Comparison of ENCODE assay signal across 8 cellular contexts in the genomic region with DNA sequence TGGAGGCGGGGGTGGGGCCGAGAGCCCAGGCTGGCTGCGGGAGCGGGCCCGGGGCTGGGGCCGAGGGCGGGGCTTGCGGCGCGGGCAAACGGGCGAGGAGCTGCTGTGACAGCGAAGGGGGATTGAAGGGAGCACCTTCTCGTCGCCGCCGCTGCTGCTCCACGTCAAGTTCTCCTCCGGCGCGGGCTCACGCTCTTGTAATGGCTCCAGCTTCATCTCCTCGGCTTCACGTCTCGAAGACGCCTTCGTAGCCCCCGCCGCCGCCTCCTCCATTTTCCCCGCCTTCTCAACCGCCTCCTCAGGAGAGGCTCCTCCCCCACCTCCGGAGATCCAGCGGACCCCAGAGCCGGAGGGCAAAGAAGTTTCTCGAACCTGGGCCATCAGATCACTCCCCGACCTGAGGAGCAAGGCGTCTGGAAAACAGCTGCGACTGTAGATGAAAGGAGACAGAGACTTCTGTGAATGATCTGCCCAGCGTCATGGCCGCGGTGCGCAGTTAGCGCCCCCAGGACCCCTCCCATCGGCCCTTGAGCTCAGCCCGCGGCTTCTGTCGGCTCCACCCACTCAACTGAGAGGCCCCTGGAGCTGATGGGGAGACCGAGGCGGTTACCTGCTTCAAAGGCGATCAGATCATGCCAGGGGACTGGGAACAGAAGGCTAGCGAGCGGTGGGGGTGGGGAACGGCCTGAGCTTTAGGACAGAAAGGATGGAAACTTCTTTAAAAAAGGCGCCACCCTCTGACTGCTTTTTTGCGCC. TPM values are rescaled to one million over a fixed set of nuclear protein-coding genes. Genes with fewer than 3 reads are reported as not detected.
DNase-seq lines count a peak whose midpoint lies in the region; ATAC-seq and TF ChIP-seq lines count a peak whose summit lies in the region.

No MANE protein-coding gene starts in this region.

- TF ChIP-seq CTCF in OCI-LY7 (conservative IDR thresholded peaks at IDR 0.05; ENCODE audit: low read length) (peak; percentile 27; the same call in 1 of the 2 replicates), fibroblast of pulmonary artery (IDR thresholded peaks at IDR 0.05; ENCODE audit: low read length, missing control alignments) (no peak), neural progenitor cell (IDR thresholded peaks at IDR 0.05) (no peak), thoracic aorta (IDR thresholded peaks at IDR 0.05) (no peak)

- H3K36me3 Mint-ChIP-seq in activated T-helper 17 cell treated with anti-CD3 and anti-CD28 coated beads, Interleukin-2, amount 50 U/mL, for 72 hours (ENCODE audit: low read depth) = no peaks in the 10 kb centered on the region
- H3K36me3 Mint-ChIP-seq in neural progenitor cell = peaks cover 3% of the 10 kb centered on the region

- H3K9me3 Mint-ChIP-seq in activated T-helper 17 cell treated with anti-CD3 and anti-CD28 coated beads, Interleukin-2, amount 50 U/mL, for 72 hours = no peaks in the 10 kb centered on the region
- H3K9me3 Mint-ChIP-seq in neural progenitor cell = peaks cover 6% of the 10 kb centered on the region

- H4K20me1 ChIP-seq in OCI-LY7 (ENCODE audit: insufficient read depth, low read length) (no peaks in the 10 kb centered on the region), neural progenitor cell (ENCODE audit: low read depth) (no peaks in the 10 kb centered on the region)

- H3K4me1 ChIP-seq in OCI-LY7 (ENCODE audit: insufficient read depth, low read length, poor library complexity, severe bottlenecking) = peaks cover 12% of the 10 kb centered on the region
- H3K4me1 ChIP-seq in neural progenitor cell = peaks cover 3% of the 10 kb centered on the region
- no peaks in the 10 kb centered on the region for H3K4me1 ChIP-seq in thoracic aorta (ENCODE audit: control insufficient read depth in 1 of 2, low read depth in 2 of 2)

- peak overlapping the region; percentile 94 for H3K27ac Mint-ChIP-seq in activated T-helper 17 cell treated with anti-CD3 and anti-CD28 coated beads, Interleukin-2, amount 50 U/mL, for 72 hours
- H3K27ac Mint-ChIP-seq in neural progenitor cell = peak overlapping the region; percentile 95

- BruUV-seq in OCI-LY7 (replicated peaks; lab: Mats Ljungman, UMichigan) = TSS peak; percentile 88

- no peaks in the 10 kb centered on the region for H3K9me2 ChIP-seq in OCI-LY7 (ENCODE audit: insufficient read depth, low read length)

- CTCF ChIA-PET in OCI-LY7 (lab: Charles Lee; ENCODE audit: unreplicated experiment) = interaction anchor here (1.2 kb wide), 1 partner anchor 37 kb away, joined by 6 read pairs; the partner anchor contains the start of gene MAGEH1

- peak overlapping the region; percentile 75 for H3K4me3 ChIP-seq in OCI-LY7 (ENCODE audit: low read depth, low read length, poor library complexity, severe bottlenecking)
- peak overlapping the region; percentile 71 for H3K4me3 ChIP-seq in fibroblast of pulmonary artery (replicated peaks; ENCODE audit: low read depth, low read length)
- peak overlapping the region; percentile 61 for H3K4me3 ChIP-seq in neural progenitor cell
- H3K4me3 ChIP-seq in thoracic aorta = peak overlapping the region; percentile 80

- H3K9ac ChIP-seq in neural progenitor cell = no peak overlapping the region

- ATAC-seq in HG03196 (IDR thresholded peaks at IDR 0.05; ENCODE audit: unreplicated experiment) (peak; percentile 51), thoracic aorta (ENCODE audit: insufficient number of reproducible peaks, low FRiP score, low read depth) (peak; percentile 83)
- peak; percentile 71 for ATAC-seq in activated T-helper 17 cell treated with anti-CD3 and anti-CD28 coated beads, Interleukin-2, amount 50 U/mL, for 72 hours (replicated peaks)

- no peaks in the 10 kb centered on the region for H3K4me1 Mint-ChIP-seq in activated T-helper 17 cell treated with anti-CD3 and anti-CD28 coated beads, Interleukin-2, amount 50 U/mL, for 72 hours
- peaks cover 18% of the 10 kb centered on the region for H3K4me1 Mint-ChIP-seq in neural progenitor cell

- H3K27ac ChIP-seq in OCI-LY7 (ENCODE audit: low read depth, low read length, poor library complexity, severe bottlenecking) (peak overlapping the region; percentile 77), neural progenitor cell (peak overlapping the region; percentile 79), thoracic aorta (peak overlapping the region; percentile 92)

- H3K9me3 ChIP-seq in OCI-LY7 (ENCODE audit: low read length) = no peaks in the 10 kb centered on the region
- no peaks in the 10 kb centered on the region for H3K9me3 ChIP-seq in neural progenitor cell (ENCODE audit: low read depth)
- no peaks in the 10 kb centered on the region for H3K9me3 ChIP-seq in thoracic aorta

- H3K27me3 ChIP-seq in neural progenitor cell (no peaks in the 10 kb centered on the region), thoracic aorta (replicated peaks; ENCODE audit: insufficient read depth) (no peaks in the 10 kb centered on the region)

- intact Hi-C loops in OCI-LY7 (cut with micrococcal nuclease; ENCODE audit: unreplicated experiment) = no loop called here

- POLR2A ChIA-PET in OCI-LY7 (lab: Charles Lee) = interaction anchor here (1.0 to 3.0 kb wide), 2 partner anchors 37 to 1240 kb away, joined by 3 to 19 read pairs; partner anchors contain the start of genes MAGEH1 and NBDY

- no peaks in the 10 kb centered on the region for H3K36me3 ChIP-seq in OCI-LY7 (ENCODE audit: insufficient read depth, low read length)
- no peaks in the 10 kb centered on the region for H3K36me3 ChIP-seq in neural progenitor cell
- no peaks in the 10 kb centered on the region for H3K36me3 ChIP-seq in thoracic aorta

- H3F3A ChIP-seq in neural progenitor cell (ENCODE audit: low read depth) = peaks cover 19% of the 10 kb centered on the region

- peak overlapping the region; percentile 64 for H3K4me2 ChIP-seq in OCI-LY7 (ENCODE audit: low read length)
- peak overlapping the region; percentile 80 for H3K4me2 ChIP-seq in neural progenitor cell

- DNase-seq in AG08395 (ENCODE audit: low spot score) (peak; percentile 19), OCI-LY7 (ENCODE audit: low spot score) (peak; percentile 64), fibroblast of pulmonary artery (ENCODE audit: low read depth) (peak; percentile 33), neural progenitor cell (ENCODE audit: low spot score) (peak; percentile 62), thoracic aorta (ENCODE audit: low spot score) (no peak)

- H3K79me2 ChIP-seq in OCI-LY7 (ENCODE audit: insufficient read depth, low read depth, low read length) (no peaks in the 10 kb centered on the region), neural progenitor cell (ENCODE audit: low read depth) (no peaks in the 10 kb centered on the region)

- TF ChIP-seq POLR2A in GM18951 (IDR thresholded peaks at IDR 0.05; ENCODE audit: extremely low read depth, insufficient read depth, insufficient read length) = peak; percentile 41

- in situ Hi-C loops in GM18951 (cut with MboI; ENCODE audit: low sequenced_read_pairs, unreplicated experiment) = no loop called here

- peak overlapping the region; percentile 94 for H3K4me3 Mint-ChIP-seq in activated T-helper 17 cell treated with anti-CD3 and anti-CD28 coated beads, Interleukin-2, amount 50 U/mL, for 72 hours
- H3K4me3 Mint-ChIP-seq in neural progenitor cell = peak overlapping the region; percentile 92

- H3K27me3 Mint-ChIP-seq in activated T-helper 17 cell treated with anti-CD3 and anti-CD28 coated beads, Interleukin-2, amount 50 U/mL, for 72 hours = no peaks in the 10 kb centered on the region
- H3K27me3 Mint-ChIP-seq in neural progenitor cell (ENCODE audit: insufficient read depth, low read depth) = peaks cover 3% of the 10 kb centered on the region

- H2AFZ ChIP-seq in OCI-LY7 (ENCODE audit: low read length) (peak overlapping the region; percentile 94), neural progenitor cell (replicated peaks) (peak overlapping the region; percentile 86)

RNA-seq across cellular contexts. Expression of gene USP51, which starts 0.9 kb away (rescaled TPM):
- total RNA-seq in OCI-LY7 (2014; rRNA removed; shearing (Covaris generic)) = 1.7 and 2.4 TPM in 2 replicates
- total RNA-seq in OCI-LY7 (2022) = 2.7 and 2.9 TPM in 2 replicates
- 1 to 10 TPM; 2.0 to 3.0 TPM for total RNA-seq in activated T-helper 17 cell treated with anti-CD3 and anti-CD28 coated beads, Interleukin-2, amount 50 U/mL, for 72 hours
- 6.6 and 8.6 TPM in 2 replicates for total RNA-seq in neural progenitor cell (ENCODE audit: low replicate concordance)
- 1 to 10 TPM; 2.6 to 7.0 TPM for total RNA-seq in thoracic aorta

RNA-seq across cellular contexts. Expression of gene MAGEH1, which starts 36.8 kb away (rescaled TPM):
- total RNA-seq in OCI-LY7 (2014; rRNA removed; shearing (Covaris generic)) = 16.9 and 19.7 TPM in 2 replicates
- total RNA-seq in OCI-LY7 (2022) (10.4 and 10.8 TPM in 2 replicates), neural progenitor cell (ENCODE audit: low replicate concordance) (21.3 and 23.5 TPM in 2 replicates), thoracic aorta (10 to 100 TPM; 36.3 to 66.5 TPM)
- 10 to 100 TPM; 13.9 to 14.5 TPM for total RNA-seq in activated T-helper 17 cell treated with anti-CD3 and anti-CD28 coated beads, Interleukin-2, amount 50 U/mL, for 72 hours
